Comparison of ENCODE assay signal across 29 cellular contexts in genomic region chr4:141926414-141926813, GRCh38.
"Had no signal": no experiment of that assay in that cellular context is flagged by ENCODE, and none has a peak within 500 bp of the region (broad histone marks: within the 10 kb centered on the region; RNA-seq: fewer than 3 reads in every experiment).

No MANE protein-coding gene starts in this region.

- H3K36me3 ChIP-seq: MG63, Peyer's patch, SJSA1 had no signal

- H3K4me1 ChIP-seq: Peyer's patch, SJSA1 had no signal

- DNase-seq: Kasumi-1, KG1, MG63, NCI-H1048, NCI-H1092 treated with DMSO at 0.1 percent for 48 hours, NCI-H1105 treated with DMSO at 0.1 percent for 48 hours, NCI-H1436, NCI-H146, NCI-H1694, NCI-H1930, NCI-H2029 treated with DMSO at 0.1 percent for 48 hours, NCI-H2171 treated with DMSO at 0.1 percent for 48 hours, NCI-H226, NCI-H446 treated with DMSO at 0.1 percent for 48 hours, NCI-H510A, NCI-H524, NCI-H526, NCI-H69, NCI-H748 treated with DMSO at 0.1 percent for 48 hours, NCI-H82, PC-3, Peyer's patch, Right ventricle myocardium superior, RPMI8226, SHP77 treated with DMSO at 0.1 percent for 48 hours, SW 1271, T-helper 1 cell had no signal

- H3K9me3 ChIP-seq: MG63, Peyer's patch, SJSA1 had no signal

- H3K27ac ChIP-seq: Peyer's patch, SJSA1 had no signal

- H3K27me3 ChIP-seq: MG63, Peyer's patch, SJSA1 had no signal

- H3K4me3 ChIP-seq: K562, MG63, Peyer's patch, SJSA1 had no signal
